In the genomic region with DNA sequence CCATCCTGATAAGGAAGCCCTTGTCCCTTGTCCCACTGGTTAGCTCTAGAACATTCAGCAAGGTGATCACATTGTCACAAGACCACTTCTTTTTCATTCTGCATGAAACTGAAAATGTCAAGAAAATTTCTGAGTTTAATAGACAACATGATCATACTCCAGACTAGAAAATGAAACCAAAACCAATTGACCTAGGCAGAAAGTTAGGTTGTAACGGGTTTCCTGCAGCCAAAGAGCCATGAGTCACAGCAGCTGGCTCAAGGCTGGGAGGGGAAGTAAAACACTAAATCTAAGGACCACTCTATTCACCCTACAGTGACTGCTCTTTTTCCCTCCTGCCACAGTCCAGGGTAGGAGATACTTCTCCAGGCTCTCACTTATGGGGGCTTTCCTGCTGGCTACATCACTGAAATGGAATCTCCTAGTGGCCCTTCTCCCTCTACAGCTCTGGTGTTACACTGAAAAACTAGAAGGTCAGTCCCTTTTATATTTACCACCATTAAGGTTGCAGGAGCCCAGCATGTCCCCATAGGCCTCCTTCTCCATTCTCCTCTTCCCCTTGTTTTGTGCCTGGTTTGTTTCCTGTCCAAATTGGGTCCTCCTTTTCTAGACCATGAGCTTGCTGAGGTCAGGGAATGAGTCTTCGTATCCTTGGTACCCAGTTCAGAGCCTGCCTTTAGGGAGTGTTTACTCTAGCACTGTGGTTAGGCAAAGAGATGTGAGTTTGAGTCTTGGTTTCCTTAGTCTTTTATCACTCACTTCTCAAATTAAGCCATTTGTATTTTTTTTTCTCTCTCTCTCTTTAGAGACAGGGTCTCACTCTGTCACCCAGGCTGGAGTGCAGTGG, we compare ENCODE assay signal across 9 cellular contexts.
DNase-seq lines count a peak whose midpoint lies in the region; ATAC-seq, FAIRE-seq and TF ChIP-seq lines count a peak whose summit lies in the region.
"Had no signal": no experiment of that assay in that cellular context is flagged by ENCODE, and none has a peak within 500 bp of the region (broad histone marks: within the 10 kb centered on the region; RNA-seq: fewer than 3 reads in every experiment).

No MANE protein-coding gene starts in this region.

- ATAC-seq in GM18907 (IDR thresholded peaks at IDR 0.05; ENCODE audit: unreplicated experiment), result peak; percentile 85
- ATAC-seq in HG03103 (IDR thresholded peaks at IDR 0.05; ENCODE audit: low read depth, unreplicated experiment), result peak; percentile 82

- peaks cover 0 to 28% of the 10 kb centered on the region in 2 donors for H3K4me1 ChIP-seq in right atrium auricular region

- peak overlapping the region; percentile 29 to 34 for H3K4me3 ChIP-seq in right atrium auricular region

- H3K27me3 ChIP-seq in right atrium auricular region, result no peaks in the 10 kb centered on the region

- FAIRE-seq in A204.1 (lab: Jason Lieb, UNC), result peak; percentile 90
- FAIRE-seq: G401.6 had no signal

- no peaks in the 10 kb centered on the region for H3K36me3 ChIP-seq in right atrium auricular region

- DNase-seq in RPMI7951 (ENCODE audit: low read depth), result peak; percentile 89
- DNase-seq in activated naive CD4-positive, alpha-beta T cell treated with anti-CD3 and anti-CD28 coated beads, Interleukin-2, amount 50 U/mL, for 16 hours, result peak; percentile 34
- DNase-seq in right atrium auricular region (ENCODE audit: low spot score), result no peak
- peak; percentile 31 to 32 for DNase-seq in stimulated activated CD4-positive, alpha-beta T cell treated with anti-CD3 and anti-CD28 coated beads, Interleukin-2, amount 100 ng/mL, for 24 hours
- no peak for DNase-seq in SK-N-DZ (ENCODE audit: low spot score)

- peak overlapping the region; percentile 78 to 80 for H3K27ac ChIP-seq in right atrium auricular region

- TF ChIP-seq CTCF in right atrium auricular region (IDR thresholded peaks at IDR 0.05), result no peak

- H3K9me3 ChIP-seq in right atrium auricular region, result no peaks in the 10 kb centered on the region

Comparison
In these comparisons a context has a peak if more than half of its experiments do, and no peak if none do; other contexts are left out.
1. DNase-seq: peak in RPMI7951 (single experiment), activated naive CD4-positive, alpha-beta T cell treated with anti-CD3 and anti-CD28 coated beads, Interleukin-2, amount 50 U/mL, for 16 hours (single experiment) and stimulated activated CD4-positive, alpha-beta T cell treated with anti-CD3 and anti-CD28 coated beads, Interleukin-2, amount 100 ng/mL, for 24 hours (2 of 2); none in right atrium auricular region (single experiment) and SK-N-DZ (single experiment).